In genomic region chr17:57892820-57893595, GRCh38 we compare ENCODE assay signal across 1 cellular context.
TF ChIP-seq lines count a peak whose summit lies in the region.

No MANE protein-coding gene starts in this region.

TF ChIP-seq in HepG2, 621 proteins besides CTCF, POLR2A, EP300 and RAD21 (continued from another document and continues in another):
- TF ChIP-seq, protein P1, sequence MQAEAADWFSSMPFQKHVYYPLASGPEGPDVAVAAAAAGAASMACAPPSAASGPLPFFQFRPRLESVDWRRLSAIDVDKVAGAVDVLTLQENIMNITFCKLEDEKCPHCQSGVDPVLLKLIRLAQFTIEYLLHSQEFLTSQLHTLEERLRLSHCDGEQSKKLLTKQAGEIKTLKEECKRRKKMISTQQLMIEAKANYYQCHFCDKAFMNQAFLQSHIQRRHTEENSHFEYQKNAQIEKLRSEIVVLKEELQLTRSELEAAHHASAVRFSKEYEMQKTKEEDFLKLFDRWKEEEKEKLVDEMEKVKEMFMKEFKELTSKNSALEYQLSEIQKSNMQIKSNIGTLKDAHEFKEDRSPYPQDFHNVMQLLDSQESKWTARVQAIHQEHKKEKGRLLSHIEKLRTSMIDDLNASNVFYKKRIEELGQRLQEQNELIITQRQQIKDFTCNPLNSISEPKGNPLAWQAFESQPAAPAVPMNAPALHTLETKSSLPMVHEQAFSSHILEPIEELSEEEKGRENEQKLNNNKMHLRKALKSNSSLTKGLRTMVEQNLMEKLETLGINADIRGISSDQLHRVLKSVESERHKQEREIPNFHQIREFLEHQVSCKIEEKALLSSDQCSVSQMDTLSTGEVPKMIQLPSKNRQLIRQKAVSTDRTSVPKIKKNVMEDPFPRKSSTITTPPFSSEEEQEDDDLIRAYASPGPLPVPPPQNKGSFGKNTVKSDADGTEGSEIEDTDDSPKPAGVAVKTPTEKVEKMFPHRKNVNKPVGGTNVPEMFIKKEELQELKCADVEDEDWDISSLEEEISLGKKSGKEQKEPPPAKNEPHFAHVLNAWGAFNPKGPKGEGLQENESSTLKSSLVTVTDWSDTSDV (CRISPR knock-in tag; IDR thresholded peaks at IDR 0.05), result peak; percentile 91; the same call in 1 of the 2 replicates
- peak; percentile 80; the same call in 1 of the 2 replicates for TF ChIP-seq ZNF670 (CRISPR knock-in tag; IDR thresholded peaks at IDR 0.05; ENCODE audit: borderline replicate concordance)
- peak; percentile 64 for TF ChIP-seq POLR2AphosphoS5 (IDR thresholded peaks at IDR 0.05; ENCODE audit: low read depth, low read length)
- no peak; the same call in 1 of the 2 replicates for TF ChIP-seq ZNF724P (CRISPR knock-in tag; IDR thresholded peaks at IDR 0.05; ENCODE audit: borderline replicate concordance)
- TF ChIP-seq MYPOP (CRISPR knock-in tag; IDR thresholded peaks at IDR 0.05), result 0 out of 2 replicates have a peak, but pooled peaks have one; percentile 35
- peak; percentile 76 for TF ChIP-seq ZNF567 (CRISPR knock-in tag; IDR thresholded peaks at IDR 0.05; ENCODE audit: borderline replicate concordance)
- 0 out of 2 replicates have a peak, but pooled peaks have one; percentile 50 for TF ChIP-seq NFRKB (IDR thresholded peaks at IDR 0.05)
- TF ChIP-seq MTA1 (CRISPR knock-in tag; IDR thresholded peaks at IDR 0.05; ENCODE audit: borderline replicate concordance), result peak; percentile 75; the same call in 1 of the 2 replicates
- TF ChIP-seq ZNF570 (CRISPR knock-in tag; IDR thresholded peaks at IDR 0.05; ENCODE audit: borderline replicate concordance), result peak; percentile 49; the same call in 1 of the 2 replicates
- peak; percentile 63; the same call in 1 of the 2 replicates for TF ChIP-seq HINFP (CRISPR knock-in tag; IDR thresholded peaks at IDR 0.05; ENCODE audit: low read depth)
- TF ChIP-seq HMGXB4 (CRISPR knock-in tag; IDR thresholded peaks at IDR 0.05; ENCODE audit: borderline replicate concordance in 1 of 2, low read depth in 1 of 2), result peak in 1 of 2 experiments; percentile 89; a peak in 3 of 4 replicates
- no peak for TF ChIP-seq FOXA1 (IDR thresholded peaks at IDR 0.05)
- 0 out of 2 replicates have a peak, but pooled peaks have one; percentile 17 for TF ChIP-seq FOXA1 (CRISPR knock-in tag; IDR thresholded peaks at IDR 0.05)
- TF ChIP-seq HOXA3 (CRISPR knock-in tag; IDR thresholded peaks at IDR 0.05), result peak; percentile 4; the same call in 1 of the 2 replicates
- TF ChIP-seq PAXIP1 (CRISPR knock-in tag; conservative IDR thresholded peaks at IDR 0.05), result peak; percentile 72
- peak; percentile 13; the same call in 1 of the 2 replicates for TF ChIP-seq KDM2A (CRISPR knock-in tag; IDR thresholded peaks at IDR 0.05; ENCODE audit: borderline replicate concordance, low read depth)
- TF ChIP-seq SAP130 (CRISPR knock-in tag; IDR thresholded peaks at IDR 0.05; ENCODE audit: low read depth), result peak; percentile 85
- TF ChIP-seq, protein P2, sequence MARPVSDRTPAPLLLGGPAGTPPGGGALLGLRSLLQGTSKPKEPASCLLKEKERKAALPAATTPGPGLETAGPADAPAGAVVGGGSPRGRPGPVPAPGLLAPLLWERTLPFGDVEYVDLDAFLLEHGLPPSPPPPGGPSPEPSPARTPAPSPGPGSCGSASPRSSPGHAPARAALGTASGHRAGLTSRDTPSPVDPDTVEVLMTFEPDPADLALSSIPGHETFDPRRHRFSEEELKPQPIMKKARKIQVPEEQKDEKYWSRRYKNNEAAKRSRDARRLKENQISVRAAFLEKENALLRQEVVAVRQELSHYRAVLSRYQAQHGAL (CRISPR knock-in tag; IDR thresholded peaks at IDR 0.05; ENCODE audit: not compliant biosample characterization), result no peak
- TF ChIP-seq, protein P3, sequence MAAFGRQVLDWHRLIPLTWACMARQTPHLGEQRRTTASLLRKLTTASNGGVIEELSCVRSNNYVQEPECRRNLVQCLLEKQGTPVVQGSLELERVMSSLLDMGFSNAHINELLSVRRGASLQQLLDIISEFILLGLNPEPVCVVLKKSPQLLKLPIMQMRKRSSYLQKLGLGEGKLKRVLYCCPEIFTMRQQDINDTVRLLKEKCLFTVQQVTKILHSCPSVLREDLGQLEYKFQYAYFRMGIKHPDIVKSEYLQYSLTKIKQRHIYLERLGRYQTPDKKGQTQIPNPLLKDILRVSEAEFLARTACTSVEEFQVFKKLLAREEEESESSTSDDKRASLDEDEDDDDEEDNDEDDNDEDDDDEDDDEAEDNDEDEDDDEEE (CRISPR knock-in tag; IDR thresholded peaks at IDR 0.05), result 0 out of 2 replicates have a peak, but pooled peaks have one; percentile 43
- TF ChIP-seq ZNF775 (CRISPR knock-in tag; IDR thresholded peaks at IDR 0.05; ENCODE audit: borderline replicate concordance), result peak; percentile 22; the same call in 1 of the 2 replicates
- TF ChIP-seq ZNF343 (CRISPR knock-in tag; IDR thresholded peaks at IDR 0.05), result 0 out of 2 replicates have a peak, but pooled peaks have one; percentile 25
- TF ChIP-seq, protein P4, sequence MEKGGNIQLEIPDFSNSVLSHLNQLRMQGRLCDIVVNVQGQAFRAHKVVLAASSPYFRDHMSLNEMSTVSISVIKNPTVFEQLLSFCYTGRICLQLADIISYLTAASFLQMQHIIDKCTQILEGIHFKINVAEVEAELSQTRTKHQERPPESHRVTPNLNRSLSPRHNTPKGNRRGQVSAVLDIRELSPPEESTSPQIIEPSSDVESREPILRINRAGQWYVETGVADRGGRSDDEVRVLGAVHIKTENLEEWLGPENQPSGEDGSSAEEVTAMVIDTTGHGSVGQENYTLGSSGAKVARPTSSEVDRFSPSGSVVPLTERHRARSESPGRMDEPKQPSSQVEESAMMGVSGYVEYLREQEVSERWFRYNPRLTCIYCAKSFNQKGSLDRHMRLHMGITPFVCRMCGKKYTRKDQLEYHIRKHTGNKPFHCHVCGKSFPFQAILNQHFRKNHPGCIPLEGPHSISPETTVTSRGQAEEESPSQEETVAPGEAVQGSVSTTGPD (CRISPR knock-in tag; IDR thresholded peaks at IDR 0.05), result peak; percentile 73; the same call in 1 of the 2 replicates
- peak; percentile 28 for TF ChIP-seq ZNF781 (CRISPR knock-in tag; IDR thresholded peaks at IDR 0.05; ENCODE audit: borderline replicate concordance, not compliant biosample characterization)
- TF ChIP-seq, protein P5, sequence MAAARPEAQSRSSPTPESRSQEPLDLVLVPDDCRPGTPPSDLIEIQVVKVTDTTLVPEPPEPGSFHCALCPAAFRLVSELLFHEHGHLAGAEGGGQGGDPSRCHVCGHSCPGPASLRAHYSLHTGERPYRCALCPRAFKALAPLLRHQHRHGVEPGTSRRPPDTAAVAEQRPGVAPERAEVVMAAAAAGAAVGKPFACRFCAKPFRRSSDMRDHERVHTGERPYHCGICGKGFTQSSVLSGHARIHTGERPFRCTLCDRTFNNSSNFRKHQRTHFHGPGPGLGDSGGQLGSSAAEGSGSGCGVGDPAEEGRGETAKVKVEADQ (CRISPR knock-in tag; IDR thresholded peaks at IDR 0.05; ENCODE audit: borderline replicate concordance), result peak; percentile 73
- TF ChIP-seq ZNF761 (CRISPR knock-in tag; conservative IDR thresholded peaks at IDR 0.05), result no peak; the same call in 1 of the 2 replicates
- TF ChIP-seq ZNF317 (CRISPR knock-in tag; IDR thresholded peaks at IDR 0.05), result peak; percentile 86
- TF ChIP-seq MEIS2 (CRISPR knock-in tag; IDR thresholded peaks at IDR 0.05), result peak; percentile 12; the same call in 1 of the 2 replicates
- TF ChIP-seq TOPORS (CRISPR knock-in tag; IDR thresholded peaks at IDR 0.05), result 0 out of 2 replicates have a peak, but pooled peaks have one; percentile 28
- TF ChIP-seq ATF7 (IDR thresholded peaks at IDR 0.05), result peak; percentile 90
- peak; percentile 98 for TF ChIP-seq ATF7 (CRISPR knock-in tag; IDR thresholded peaks at IDR 0.05)
- TF ChIP-seq, protein P6, sequence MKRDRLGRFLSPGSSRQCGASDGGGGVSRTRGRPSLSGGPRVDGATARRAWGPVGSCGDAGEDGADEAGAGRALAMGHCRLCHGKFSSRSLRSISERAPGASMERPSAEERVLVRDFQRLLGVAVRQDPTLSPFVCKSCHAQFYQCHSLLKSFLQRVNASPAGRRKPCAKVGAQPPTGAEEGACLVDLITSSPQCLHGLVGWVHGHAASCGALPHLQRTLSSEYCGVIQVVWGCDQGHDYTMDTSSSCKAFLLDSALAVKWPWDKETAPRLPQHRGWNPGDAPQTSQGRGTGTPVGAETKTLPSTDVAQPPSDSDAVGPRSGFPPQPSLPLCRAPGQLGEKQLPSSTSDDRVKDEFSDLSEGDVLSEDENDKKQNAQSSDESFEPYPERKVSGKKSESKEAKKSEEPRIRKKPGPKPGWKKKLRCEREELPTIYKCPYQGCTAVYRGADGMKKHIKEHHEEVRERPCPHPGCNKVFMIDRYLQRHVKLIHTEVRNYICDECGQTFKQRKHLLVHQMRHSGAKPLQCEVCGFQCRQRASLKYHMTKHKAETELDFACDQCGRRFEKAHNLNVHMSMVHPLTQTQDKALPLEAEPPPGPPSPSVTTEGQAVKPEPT (CRISPR knock-in tag; IDR thresholded peaks at IDR 0.05; ENCODE audit: low read depth), result 0 out of 2 replicates have a peak, but pooled peaks have one; percentile 28
- 0 out of 2 replicates have a peak, but pooled peaks have one; percentile 4 for TF ChIP-seq PPARG (CRISPR knock-in tag; conservative IDR thresholded peaks at IDR 0.05)
- no peak for TF ChIP-seq ZNF883 (CRISPR knock-in tag; IDR thresholded peaks at IDR 0.05; ENCODE audit: not compliant biosample characterization)
- no peak; the same call in 1 of the 2 replicates for TF ChIP-seq DRAP1 (CRISPR knock-in tag; IDR thresholded peaks at IDR 0.05)
- TF ChIP-seq IRF2 (CRISPR knock-in tag; IDR thresholded peaks at IDR 0.05), result 0 out of 2 replicates have a peak, but pooled peaks have one; percentile 23
- TF ChIP-seq KLF12 (CRISPR knock-in tag; IDR thresholded peaks at IDR 0.05; ENCODE audit: borderline replicate concordance), result peak; percentile 5; the same call in 1 of the 2 replicates
- TF ChIP-seq SOX13 (IDR thresholded peaks at IDR 0.05), result no peak
- peak in 1 of 2 experiments; percentile 21; a peak in 1 of 4 replicates for TF ChIP-seq SOX13 (CRISPR knock-in tag; conservative IDR thresholded peaks at IDR 0.05 in 1 of 2, IDR thresholded peaks at IDR 0.05 in 1 of 2)
- no peak; the same call in 1 of the 2 replicates for TF ChIP-seq GFI1 (CRISPR knock-in tag; IDR thresholded peaks at IDR 0.05; ENCODE audit: borderline replicate concordance)
- peak; percentile 72; the same call in 1 of the 2 replicates for TF ChIP-seq ZNF337 (CRISPR knock-in tag; IDR thresholded peaks at IDR 0.05; ENCODE audit: borderline replicate concordance, low read depth)
- TF ChIP-seq ZNF296 (CRISPR knock-in tag; conservative IDR thresholded peaks at IDR 0.05), result no peak
- TF ChIP-seq, protein P7, sequence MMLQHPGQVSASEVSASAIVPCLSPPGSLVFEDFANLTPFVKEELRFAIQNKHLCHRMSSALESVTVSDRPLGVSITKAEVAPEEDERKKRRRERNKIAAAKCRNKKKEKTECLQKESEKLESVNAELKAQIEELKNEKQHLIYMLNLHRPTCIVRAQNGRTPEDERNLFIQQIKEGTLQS (CRISPR knock-in tag; IDR thresholded peaks at IDR 0.05), result peak; percentile 57; the same call in 1 of the 2 replicates
- TF ChIP-seq ZNF547 (CRISPR knock-in tag; IDR thresholded peaks at IDR 0.05), result peak; percentile 28
